2 cellular contexts compared by ENCODE assay signal in the genomic region with DNA sequence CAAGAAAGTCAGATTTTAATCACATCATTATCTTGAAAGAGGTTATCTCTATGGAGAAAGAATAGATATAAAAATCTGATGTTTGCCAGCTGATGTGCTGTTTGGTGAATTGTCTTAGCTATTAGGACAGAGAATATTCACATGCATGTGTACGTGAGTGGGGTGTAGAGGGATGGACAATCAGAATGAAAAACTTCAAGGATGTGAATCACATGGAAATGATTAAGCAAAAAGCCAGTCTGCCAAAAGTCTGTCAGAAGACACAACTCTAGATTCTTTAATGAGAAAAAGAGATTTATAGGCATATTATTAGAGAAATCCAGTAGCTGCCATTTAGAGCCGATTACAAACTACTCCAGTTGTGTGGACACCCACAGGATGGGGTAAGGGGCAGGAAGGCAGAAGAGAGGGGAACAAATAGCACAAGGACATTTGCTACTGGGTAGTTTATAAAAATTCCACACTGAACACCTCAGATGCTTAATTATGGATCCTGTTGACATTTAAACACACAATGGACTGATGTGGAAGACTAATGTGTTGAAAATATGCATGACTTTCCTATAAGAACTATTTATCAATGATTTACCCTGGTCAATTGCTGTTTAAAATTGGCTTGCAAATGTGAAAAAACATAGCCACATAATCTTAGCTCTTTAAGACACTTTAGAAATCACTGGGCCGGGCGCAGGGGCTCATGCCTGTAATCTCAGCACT.
A peak's percentile ranks its signal among the peaks of the same experiment; 100 is the strongest.
TF ChIP-seq lines count a peak whose summit lies in the region.

No MANE protein-coding gene starts in this region.

TF ChIP-seq in SK-N-SH, 30 proteins besides CTCF, POLR2A, EP300 and RAD21:
- TF ChIP-seq PBX3 (IDR thresholded peaks at IDR 0.05) (peak; percentile 49; the same call in 1 of the 2 replicates), USF2 (IDR thresholded peaks at IDR 0.05; ENCODE audit: borderline replicate concordance, low read depth, low read length) (no peak), SIN3A (IDR thresholded peaks at IDR 0.05; ENCODE audit: borderline replicate concordance, low read depth, low read length) (no peak), YY1 (IDR thresholded peaks at IDR 0.05; ENCODE audit: low read depth) (no peak), FOSL2 (IDR thresholded peaks at IDR 0.05; ENCODE audit: borderline replicate concordance, low read depth) (no peak), NFIC (IDR thresholded peaks at IDR 0.05; ENCODE audit: borderline replicate concordance) (peak; percentile 6; the same call in 1 of the 2 replicates), TCF12 (IDR thresholded peaks at IDR 0.05) (peak; percentile 30)

TF ChIP-seq in SK-N-SH treated with all-trans-retinoic acid at 6 μM for 48 hours, 23 proteins besides CTCF, POLR2A, EP300 and RAD21 (continued from another document):
- TF ChIP-seq POU6F1 (CRISPR knock-in tag; IDR thresholded peaks at IDR 0.05; ENCODE audit: borderline replicate concordance, low read depth) (no peak), ZNF70 (CRISPR knock-in tag; IDR thresholded peaks at IDR 0.05) (no peak), PPARA (CRISPR knock-in tag; IDR thresholded peaks at IDR 0.05; ENCODE audit: borderline replicate concordance) (no peak), GLIS3 (CRISPR knock-in tag; IDR thresholded peaks at IDR 0.05) (no peak)
- TF ChIP-seq, protein P1, sequence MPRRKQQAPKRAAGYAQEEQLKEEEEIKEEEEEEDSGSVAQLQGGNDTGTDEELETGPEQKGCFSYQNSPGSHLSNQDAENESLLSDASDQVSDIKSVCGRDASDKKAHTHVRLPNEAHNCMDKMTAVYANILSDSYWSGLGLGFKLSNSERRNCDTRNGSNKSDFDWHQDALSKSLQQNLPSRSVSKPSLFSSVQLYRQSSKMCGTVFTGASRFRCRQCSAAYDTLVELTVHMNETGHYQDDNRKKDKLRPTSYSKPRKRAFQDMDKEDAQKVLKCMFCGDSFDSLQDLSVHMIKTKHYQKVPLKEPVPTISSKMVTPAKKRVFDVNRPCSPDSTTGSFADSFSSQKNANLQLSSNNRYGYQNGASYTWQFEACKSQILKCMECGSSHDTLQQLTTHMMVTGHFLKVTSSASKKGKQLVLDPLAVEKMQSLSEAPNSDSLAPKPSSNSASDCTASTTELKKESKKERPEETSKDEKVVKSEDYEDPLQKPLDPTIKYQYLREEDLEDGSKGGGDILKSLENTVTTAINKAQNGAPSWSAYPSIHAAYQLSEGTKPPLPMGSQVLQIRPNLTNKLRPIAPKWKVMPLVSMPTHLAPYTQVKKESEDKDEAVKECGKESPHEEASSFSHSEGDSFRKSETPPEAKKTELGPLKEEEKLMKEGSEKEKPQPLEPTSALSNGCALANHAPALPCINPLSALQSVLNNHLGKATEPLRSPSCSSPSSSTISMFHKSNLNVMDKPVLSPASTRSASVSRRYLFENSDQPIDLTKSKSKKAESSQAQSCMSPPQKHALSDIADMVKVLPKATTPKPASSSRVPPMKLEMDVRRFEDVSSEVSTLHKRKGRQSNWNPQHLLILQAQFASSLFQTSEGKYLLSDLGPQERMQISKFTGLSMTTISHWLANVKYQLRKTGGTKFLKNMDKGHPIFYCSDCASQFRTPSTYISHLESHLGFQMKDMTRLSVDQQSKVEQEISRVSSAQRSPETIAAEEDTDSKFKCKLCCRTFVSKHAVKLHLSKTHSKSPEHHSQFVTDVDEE (CRISPR knock-in tag; IDR thresholded peaks at IDR 0.05): no peak
